11 cellular contexts compared by ENCODE assay signal in genomic region chr1:105608713-105609112, GRCh38.
DNase-seq lines count a peak whose midpoint lies in the region; ATAC-seq, FAIRE-seq and TF ChIP-seq lines count a peak whose summit lies in the region.
"Had no signal": no experiment of that assay in that cellular context is flagged by ENCODE, and none has a peak within 500 bp of the region (broad histone marks: within the 10 kb centered on the region; RNA-seq: fewer than 3 reads in every experiment).

No MANE protein-coding gene starts in this region.

- BruUV-seq in HepG2 (replicated peaks; lab: Mats Ljungman, UMichigan): no TSS peak

- H3K4me1 ChIP-seq in HepG2 (ENCODE audit: insufficient read depth, low read length) (no peaks in the 10 kb centered on the region), right lobe of liver (no peaks in the 10 kb centered on the region), H1 (replicated peaks in 1 of 4; ENCODE audit: control insufficient read depth in 3 of 4, insufficient read depth in 4 of 4, low read length in 3 of 4) (no peaks in the 10 kb centered on the region)
- H3K4me1 ChIP-seq: gastrocnemius medialis, sigmoid colon had no signal

- H3K27me3 ChIP-seq in HepG2 (ENCODE audit: control insufficient read depth in 1 of 2, insufficient read depth in 2 of 2, low read length in 2 of 2) (no peaks in the 10 kb centered on the region), right lobe of liver (no peaks in the 10 kb centered on the region), H1 (replicated peaks in 1 of 4; ENCODE audit: control insufficient read depth in 3 of 4, extremely low read depth in 1 of 4, insufficient read depth in 3 of 4, low read length in 3 of 4) (no peaks in the 10 kb centered on the region)
- H3K27me3 ChIP-seq: gastrocnemius medialis, sigmoid colon had no signal

- no peak overlapping the region for H3K27ac Mint-ChIP-seq in activated naive CD4-positive, alpha-beta T cell treated with anti-CD3 and anti-CD28 coated beads, Interleukin-2, amount 50 U/mL, for 72 hours

- H4K20me1 ChIP-seq in HepG2 (ENCODE audit: insufficient read depth, low read length): no peaks in the 10 kb centered on the region
- no peaks in the 10 kb centered on the region for H4K20me1 ChIP-seq in H1 (replicated peaks in 1 of 2; ENCODE audit: control insufficient read depth in 1 of 2, insufficient read depth in 2 of 2, low read length in 2 of 2)

- H2AFZ ChIP-seq in HepG2 (ENCODE audit: low read length) (no peak overlapping the region), H1 (ENCODE audit: low read length) (no peak overlapping the region)

- H3K9me3 Mint-ChIP-seq in activated naive CD4-positive, alpha-beta T cell treated with anti-CD3 and anti-CD28 coated beads, Interleukin-2, amount 50 U/mL, for 72 hours: peaks cover 4 to 9% of the 10 kb centered on the region in 2 donors

- H4K8ac ChIP-seq in H1 (ENCODE audit: extremely low read depth, insufficient read depth, low read length): no peak overlapping the region

- H3K4me2 ChIP-seq in HepG2 (ENCODE audit: low read depth, low read length) (no peak overlapping the region), H1 (ENCODE audit: insufficient read depth in 1 of 2, low read depth in 2 of 2, low read length in 2 of 2) (no peak overlapping the region)

- TF ChIP-seq CTCF in HepG2 (CRISPR knock-in tag; IDR thresholded peaks at IDR 0.05) (peak; percentile 38), right lobe of liver (IDR thresholded peaks at IDR 0.05) (no peak), H1 (IDR thresholded peaks at IDR 0.05; ENCODE audit: control extremely low read depth in 1 of 3, insufficient read depth in 1 of 3, low read depth in 1 of 3, low read length in 3 of 3) (no peak; a peak in 1 of 4 replicates)

- H3K9ac ChIP-seq in HepG2 (ENCODE audit: insufficient read depth, low read depth, low read length) (no peak overlapping the region), H1 (replicated peaks in 1 of 4; ENCODE audit: extremely low read depth in 1 of 4, low read depth in 3 of 4, low read length in 3 of 4) (no peak overlapping the region)

- no peak overlapping the region for H4K5ac ChIP-seq in H1 (ENCODE audit: insufficient read length, low read depth, low read length)

- TF ChIP-seq EP300 in HepG2 (IDR thresholded peaks at IDR 0.05; ENCODE audit: low read depth in 2 of 2, low read length in 2 of 2) (no peak), HepG2 (CRISPR knock-in tag; IDR thresholded peaks at IDR 0.05; ENCODE audit: borderline replicate concordance) (no peak), H1 (IDR thresholded peaks at IDR 0.05; ENCODE audit: borderline replicate concordance in 1 of 2, low read depth in 2 of 2, low read length in 2 of 2) (no peak)

- H3K14ac ChIP-seq in H1 (ENCODE audit: insufficient read length): no peak overlapping the region

- H3K9me3 ChIP-seq in HepG2 (ENCODE audit: low read length) (no peaks in the 10 kb centered on the region), right lobe of liver (no peaks in the 10 kb centered on the region), H1 (ENCODE audit: insufficient read depth in 2 of 2, low read depth in 1 of 2, low read length in 1 of 2) (no peaks in the 10 kb centered on the region)
- H3K9me3 ChIP-seq: gastrocnemius medialis, sigmoid colon had no signal

- no peak overlapping the region for H2AK5ac ChIP-seq in H1 (ENCODE audit: low read depth, low read length)

- H2BK5ac ChIP-seq in H1 (ENCODE audit: low read depth, low read length): no peak overlapping the region

- H2BK12ac ChIP-seq in H1 (ENCODE audit: low read depth, low read length): no peak overlapping the region

- no peak overlapping the region for H3K4ac ChIP-seq in H1 (replicated peaks; ENCODE audit: insufficient read length, low read depth, low read length)

- no peak for TF ChIP-seq RAD21 in HepG2 (CRISPR knock-in tag; IDR thresholded peaks at IDR 0.05)
- peak; percentile 49 to 56 for TF ChIP-seq RAD21 in H1 (IDR thresholded peaks at IDR 0.05 in 1 of 2, conservative IDR thresholded peaks at IDR 0.05 in 1 of 2; ENCODE audit: low read depth in 2 of 2, low read length in 2 of 2)

- POLR2A ChIA-PET in HepG2 (lab: Yijun Ruan, JAX): no interaction called here
- POLR2A ChIA-PET in H1 (lab: Charles Lee; ENCODE audit: partially characterized antibody): no interaction called here

- H3K79me1 ChIP-seq in H1 (ENCODE audit: low read depth, low read length): no peaks in the 10 kb centered on the region

- H3K36me3 Mint-ChIP-seq in activated naive CD4-positive, alpha-beta T cell treated with anti-CD3 and anti-CD28 coated beads, Interleukin-2, amount 50 U/mL, for 72 hours: no peaks in the 10 kb centered on the region

- H3K79me2 ChIP-seq in HepG2 (ENCODE audit: insufficient read depth, low read length) (no peaks in the 10 kb centered on the region), H1 (ENCODE audit: control insufficient read depth in 1 of 2, insufficient read depth in 2 of 2, low read length in 2 of 2) (no peaks in the 10 kb centered on the region)

- no peak overlapping the region for H3K56ac ChIP-seq in H1 (replicated peaks; ENCODE audit: insufficient read length, low read depth, low read length)

- H2BK15ac ChIP-seq in H1 (ENCODE audit: low read length): no peak overlapping the region

- in situ Hi-C loops in HepG2 (cut with HindIII; ENCODE audit: extremely low pct_ligation_motif_present, low pct_unique_long_range_greater_than_20kb): no loop called here

- no peak overlapping the region for H2BK120ac ChIP-seq in H1 (replicated peaks; ENCODE audit: low read depth, low read length)

- ATAC-seq in HepG2 (peak; percentile 63), right lobe of liver (no peak), GM21381 (IDR thresholded peaks at IDR 0.05; ENCODE audit: unreplicated experiment) (no peak)
- ATAC-seq in activated naive CD4-positive, alpha-beta T cell treated with anti-CD3 and anti-CD28 coated beads, Interleukin-2, amount 50 U/mL, for 72 hours: no peak
- ATAC-seq: gastrocnemius medialis had no signal

- CTCF ChIA-PET in HepG2 (lab: Yijun Ruan, JAX; ENCODE audit: low intra/inter-chr PET ratio, low total read pairs) (no interaction called here), H1 (lab: Charles Lee; ENCODE audit: partially characterized antibody) (interaction anchor here (1.0 to 1.3 kb wide), 2 partner anchors 327 to 829 kb away, joined by 3 read pairs; no protein-coding TSS in a partner anchor)

- DNase-seq in HepG2 (ENCODE audit: low spot score) (peak; percentile 4), right lobe of liver (no peak), NCI-H446 treated with DMSO at 0.1 percent for 48 hours (lab: John Stamatoyannopoulos, UW) (peak; percentile 5), H1 (ENCODE audit: low read depth in 1 of 2, low spot score in 2 of 2) (no peak), NOMO-1 treated with dmso at 0.1 percent for 144 hours (lab: John Stamatoyannopoulos, UW; ENCODE audit: unreplicated experiment) (no peak), SKM-1 (lab: John Stamatoyannopoulos, UW; ENCODE audit: unreplicated experiment) (no peak)
- no peak for DNase-seq in activated naive CD4-positive, alpha-beta T cell treated with anti-CD3 and anti-CD28 coated beads, Interleukin-2, amount 50 U/mL, for 72 hours (ENCODE audit: low spot score in 2 of 2)
- DNase-seq: gastrocnemius medialis, NCI-H2029, sigmoid colon had no signal

- H4K91ac ChIP-seq in H1 (replicated peaks; ENCODE audit: insufficient read length, low read length): no peak overlapping the region

- TF ChIP-seq POLR2A in HepG2 (IDR thresholded peaks at IDR 0.05; ENCODE audit: insufficient read depth in 1 of 2, low read depth in 2 of 2, low read length in 2 of 2) (no peak), right lobe of liver (IDR thresholded peaks at IDR 0.05) (no peak), H1 (IDR thresholded peaks at IDR 0.05; ENCODE audit: control extremely low read depth in 1 of 2, low read depth in 2 of 2, low read length in 2 of 2) (no peak)

- H2BK20ac ChIP-seq in H1 (ENCODE audit: low read length): no peak overlapping the region

- H3K36me3 ChIP-seq in HepG2 (replicated peaks in 1 of 2; ENCODE audit: control insufficient read depth in 1 of 2, insufficient read depth in 2 of 2, low read length in 2 of 2): no peaks in the 10 kb centered on the region
- no peaks in the 10 kb centered on the region for H3K36me3 ChIP-seq in right lobe of liver
- H3K36me3 ChIP-seq in H1 (ENCODE audit: control insufficient read depth in 2 of 4, insufficient read depth in 4 of 4, low read length in 3 of 4): no peaks in the 10 kb centered on the region
- H3K36me3 ChIP-seq: gastrocnemius medialis, sigmoid colon had no signal

- H3K4me3 ChIP-seq in HepG2 (replicated peaks in 1 of 3; ENCODE audit: insufficient read depth in 1 of 3, low read depth in 2 of 3, low read length in 3 of 3) (no peak overlapping the region), right lobe of liver (no peak overlapping the region), H1 (ENCODE audit: extremely low read depth in 1 of 4, insufficient read depth in 2 of 4, low read depth in 3 of 4, low read length in 4 of 4) (no peak overlapping the region)
- H3K4me3 ChIP-seq: gastrocnemius medialis, sigmoid colon had no signal

- no peaks in the 10 kb centered on the region for H3K23me2 ChIP-seq in H1 (ENCODE audit: low read depth, low read length)

- H3K23ac ChIP-seq in H1 (ENCODE audit: insufficient read length): no peak overlapping the region

- no peak overlapping the region for H3K18ac ChIP-seq in H1 (ENCODE audit: extremely low read depth, low read length)

- 0% methylated on average over 2 of the region's 2 CpGs for WGBS in HepG2 (ENCODE audit: low lambda C conversion rate)
- WGBS in right lobe of liver (ENCODE audit: insufficient coverage, low coverage, low lambda C conversion rate, missing lambda C conversion rate): 13% methylated on average over 2 of the region's 2 CpGs
- whole genome bisulfite sequencing in H1 (ENCODE audit: extremely low coverage in 1 of 2, insufficient coverage in 1 of 2, insufficient read length in 1 of 2, insufficient replicate concordance in 2 of 2, low coverage in 1 of 2, low lambda C conversion rate in 2 of 2, missing lambda C conversion rate in 1 of 2), 2 experiments: 68% methylated on average over 2 of the region's 2 CpGs; no CpG with 5 or more reads in 1 of the 2 experiments

- intact Hi-C loops in HepG2 (cut with micrococcal nuclease; ENCODE audit: unreplicated experiment) (loop anchor here (5.0 kb wide), 2 partner anchors 184 to 826 kb away; no protein-coding TSS in a partner anchor), right lobe of liver (cut with DNase I) (no loop called here)

- H3K27ac ChIP-seq in HepG2 (ENCODE audit: extremely low read length, insufficient read depth, low read length) (no peak overlapping the region), right lobe of liver (no peak overlapping the region), H1 (ENCODE audit: low read depth, low read length) (no peak overlapping the region)
- H3K27ac ChIP-seq: gastrocnemius medialis, sigmoid colon had no signal

- no peak for FAIRE-seq in HepG2 (lab: Jason Lieb, UNC)
- FAIRE-seq in H1 (lab: Jason Lieb, UNC): no peak

TF ChIP-seq in HepG2, 621 proteins besides CTCF, POLR2A, EP300 and RAD21:
- no peak for TF ChIP-seq SP2 (CRISPR knock-in tag; IDR thresholded peaks at IDR 0.05)
- TF ChIP-seq STAG1 (CRISPR knock-in tag; IDR thresholded peaks at IDR 0.05): peak; percentile 50; the same call in 1 of the 2 replicates

TF ChIP-seq in H1, 55 proteins besides CTCF, POLR2A, EP300 and RAD21:
- no peak for TF ChIP-seq SP1 (IDR thresholded peaks at IDR 0.05; ENCODE audit: low read depth, low read length)
TF ChIP-seq in H1: peak in this region for 0.

Comparison
In these comparisons a context has a peak if more than half of its experiments do, and no peak if none do; other contexts are left out.
1. DNase-seq: peak in HepG2 (single experiment) and NCI-H446 treated with DMSO at 0.1 percent for 48 hours (single experiment); none in right lobe of liver (0 of 3), H1 (0 of 2), NOMO-1 treated with dmso at 0.1 percent for 144 hours (single experiment), SKM-1 (single experiment) and activated naive CD4-positive, alpha-beta T cell treated with anti-CD3 and anti-CD28 coated beads, Interleukin-2, amount 50 U/mL, for 72 hours (0 of 2).
2. Of the 41 proteins assayed by ChIP-seq in both HepG2 and H1: peak only in HepG2: CTCF; only in H1: RAD21; in both: none; in neither: 39.